In the genomic region with DNA sequence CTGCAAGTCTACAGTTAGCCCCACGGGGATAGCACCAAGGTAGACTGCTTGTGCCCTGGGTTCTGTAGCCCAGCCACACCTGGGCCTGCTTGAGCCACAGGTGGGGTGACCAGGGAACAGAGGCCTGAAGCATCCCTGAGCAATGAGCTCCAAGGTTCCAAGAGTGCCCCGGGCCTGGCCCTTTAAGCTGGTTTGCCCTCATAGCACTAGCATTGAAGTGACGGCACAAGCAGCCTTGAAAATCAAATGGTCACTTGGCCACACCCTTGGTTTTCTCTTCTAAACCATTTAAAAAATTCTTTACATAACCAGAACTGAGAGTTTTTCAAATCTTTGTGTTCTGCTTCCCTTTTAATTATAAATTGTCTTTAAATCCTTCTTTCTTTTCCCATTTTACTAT, we compare ENCODE assay signal across 24 cellular contexts.
"Had no signal": no experiment of that assay in that cellular context is flagged by ENCODE, and none has a peak within 500 bp of the region (broad histone marks: within the 10 kb centered on the region; RNA-seq: fewer than 3 reads in every experiment).

No MANE protein-coding gene starts in this region.

- H3K27me3 Mint-ChIP-seq: activated naive CD8-positive, alpha-beta T cell treated with anti-CD3 and anti-CD28 coated beads, Interleukin-2, amount 50 U/mL, for 24 hours; activated T-cell treated with anti-CD3 and anti-CD28 coated beads, Interleukin-2, amount 50 U/mL, for 24 hours; brain had no signal

- H3K4me3 Mint-ChIP-seq: activated CD8-positive, alpha-beta memory T cell treated with anti-CD3 and anti-CD28 coated beads, Interleukin-2, amount 10 ng/mL, durations not matched to agents 7 days and 5 days; activated naive CD8-positive, alpha-beta T cell treated with anti-CD3 and anti-CD28 coated beads, Interleukin-2, amount 50 U/mL, for 24 hours; activated T-cell treated with anti-CD3 and anti-CD28 coated beads, Interleukin-2, amount 50 U/mL, for 24 hours; activated T-helper 1 cell treated with anti-CD3 and anti-CD28 coated beads, Interleukin-12 subunit alpha, Interleukin-12 subunit beta, Interleukin-2, Interleukin-4 antibody, amounts not matched to agents 30 ng/mL and 10 ng/mL and 1 ng/mL, durations not matched to agents 14 hours and 24 hours and 36 hours; brain; T-helper 1 cell treated with Interleukin-12 subunit alpha and Interleukin-12 subunit beta and Interleukin-4 antibody, amounts not matched to agents 30 μg/mL and 1 μg/mL, for 36 hours; WTC11 had no signal

- H3K27ac Mint-ChIP-seq: activated CD8-positive, alpha-beta memory T cell treated with anti-CD3 and anti-CD28 coated beads, Interleukin-2, amount 10 ng/mL, durations not matched to agents 7 days and 5 days; activated naive CD4-positive, alpha-beta T cell treated with anti-CD3 and anti-CD28 coated beads, Interleukin-2, amount 50 U/mL, for 72 hours; activated naive CD8-positive, alpha-beta T cell treated with anti-CD3 and anti-CD28 coated beads, Interleukin-2, amount 50 U/mL, for 24 hours; activated T-cell treated with anti-CD3 and anti-CD28 coated beads, Interleukin-2, amount 50 U/mL, for 24 hours; activated T-helper 1 cell treated with anti-CD3 and anti-CD28 coated beads, Interleukin-12 subunit alpha, Interleukin-12 subunit beta, Interleukin-2, Interleukin-4 antibody, amounts not matched to agents 30 ng/mL and 10 ng/mL and 1 ng/mL, durations not matched to agents 14 hours and 24 hours and 36 hours; T-helper 1 cell treated with Interleukin-12 subunit alpha and Interleukin-12 subunit beta and Interleukin-4 antibody, amounts not matched to agents 30 μg/mL and 1 μg/mL, for 36 hours; WTC11 had no signal

- H3K27ac ChIP-seq: PC-9 had no signal

- H2AFZ ChIP-seq: PC-9 had no signal

- H3K9me3 ChIP-seq: MG63 had no signal

- H3K4me1 Mint-ChIP-seq: activated naive CD8-positive, alpha-beta T cell treated with anti-CD3 and anti-CD28 coated beads, Interleukin-2, amount 50 U/mL, for 24 hours; brain had no signal

- H3K4me3 ChIP-seq: MG63, PC-9 had no signal

- DNase-seq: activated CD4-positive, alpha-beta T cell treated with anti-CD3 and anti-CD28 coated beads for 48 hours; activated CD4-positive, alpha-beta T cell treated with anti-CD3 and anti-CD28 coated beads, Interleukin-2, amount 50 U/mL, for 4 hours; activated CD4-positive, CD25-positive, alpha-beta regulatory T cell treated with anti-CD3 and anti-CD28 coated beads, Interleukin-2, amount 50 U/mL, for 72 hours; activated CD8-positive, alpha-beta memory T cell treated with anti-CD3 and anti-CD28 coated beads, Interleukin-2, amount 10 ng/mL, durations not matched to agents 7 days and 5 days; activated effector memory CD4-positive, alpha-beta T cell treated with anti-CD3 and anti-CD28 coated beads, Interleukin-2, amount 50 U/mL, for 16 hours; activated naive CD4-positive, alpha-beta T cell treated with Interleukin-2 at 50 U/mL for 16 hours; activated naive CD8-positive, alpha-beta T cell treated with anti-CD3 and anti-CD28 coated beads, Interleukin-2, amount 50 U/mL, for 24 hours; activated T-cell treated with anti-CD3 and anti-CD28 coated beads, Interleukin-2, amount 50 U/mL, for 24 hours; amygdala; MG63; NCI-H1092 treated with DMSO at 0.1 percent for 48 hours; NCI-H1436; NCI-H187; NCI-H2081; NCI-H510A treated with DMSO at 0.1 percent for 48 hours; NCI-H69; PC-9; SHP77 treated with DMSO at 0.1 percent for 48 hours; T-helper 9 cell had no signal

- H3K36me3 Mint-ChIP-seq: activated CD8-positive, alpha-beta memory T cell treated with anti-CD3 and anti-CD28 coated beads, Interleukin-2, amount 10 ng/mL, durations not matched to agents 7 days and 5 days; activated naive CD4-positive, alpha-beta T cell treated with anti-CD3 and anti-CD28 coated beads, Interleukin-2, amount 50 U/mL, for 72 hours; WTC11 had no signal

- ATAC-seq: activated CD8-positive, alpha-beta memory T cell treated with anti-CD3 and anti-CD28 coated beads, Interleukin-2, amount 10 ng/mL, durations not matched to agents 7 days and 5 days; activated naive CD4-positive, alpha-beta T cell treated with anti-CD3 and anti-CD28 coated beads, Interleukin-2, amount 50 U/mL, for 72 hours; activated naive CD8-positive, alpha-beta T cell treated with anti-CD3 and anti-CD28 coated beads, Interleukin-2, amount 50 U/mL, for 24 hours; WTC11 had no signal

- H3K36me3 ChIP-seq: MG63 had no signal

- H3K27me3 ChIP-seq: MG63 had no signal

- H3K4me2 ChIP-seq: PC-9 had no signal
